10 cellular contexts compared by ENCODE assay signal in the genomic region with DNA sequence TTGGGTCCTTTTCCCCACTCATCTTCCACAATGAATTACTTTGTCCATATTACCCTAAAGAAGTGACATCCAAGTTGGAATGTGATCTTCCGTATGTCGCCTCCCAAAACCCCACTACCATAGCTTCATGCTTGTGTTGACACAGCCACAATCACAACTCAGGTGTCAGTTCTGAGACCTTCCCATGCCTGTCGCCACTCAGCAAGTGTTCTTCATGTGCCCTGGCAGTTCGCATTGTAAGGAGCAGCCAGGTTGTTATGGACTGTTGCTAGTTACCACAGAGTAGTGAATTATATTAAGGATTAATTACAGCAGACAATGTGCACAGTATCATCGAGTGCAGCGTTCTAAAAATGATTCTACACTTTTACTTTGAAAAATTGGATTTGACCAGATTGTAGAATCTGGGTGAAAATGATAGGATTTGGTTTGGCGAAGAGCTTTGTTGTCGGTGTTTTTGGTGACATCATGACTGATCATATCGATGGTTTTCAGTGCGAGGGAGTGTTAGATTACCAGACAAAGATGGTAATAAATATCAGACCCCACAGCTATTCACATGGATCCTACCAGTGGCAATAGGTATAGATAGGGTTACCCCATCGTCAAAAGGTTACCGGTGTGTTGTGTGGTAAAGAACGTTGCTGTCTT. TPM values are rescaled to one million over a fixed set of nuclear protein-coding genes. Genes with fewer than 3 reads are reported as not detected.
DNase-seq lines count a peak whose midpoint lies in the region; ATAC-seq and TF ChIP-seq lines count a peak whose summit lies in the region.
"Had no signal": no experiment of that assay in that cellular context is flagged by ENCODE, and none has a peak within 500 bp of the region (broad histone marks: within the 10 kb centered on the region; RNA-seq: fewer than 3 reads in every experiment).

No MANE protein-coding gene starts in this region.

- H3K9me3 ChIP-seq in right cardiac atrium (ENCODE audit: control insufficient read depth, low read length) (no peaks in the 10 kb centered on the region), spleen (no peaks in the 10 kb centered on the region)

- H3K27ac ChIP-seq in right cardiac atrium (ENCODE audit: low read length), result peak overlapping the region; percentile 42
- no peak overlapping the region for H3K27ac ChIP-seq in spleen

- TF ChIP-seq POLR2A in spleen (IDR thresholded peaks at IDR 0.05), result no peak

- peak overlapping the region; percentile 92 for H3K27ac Mint-ChIP-seq in activated CD4-positive, alpha-beta T cell treated with anti-CD3 and anti-CD28 coated beads for 36 hours
- H3K27ac Mint-ChIP-seq in activated T-helper 1 cell treated with anti-CD3 and anti-CD28 coated beads, Interleukin-12 subunit alpha, Interleukin-12 subunit beta, Interleukin-2, Interleukin-4 antibody, amounts not matched to agents 30 ng/mL and 10 ng/mL and 1 ng/mL, durations not matched to agents 14 hours and 24 hours and 36 hours, result peak overlapping the region; percentile 34

- H3K27me3 ChIP-seq in right cardiac atrium (ENCODE audit: control insufficient read depth, insufficient read depth), result no peaks in the 10 kb centered on the region
- H3K27me3 ChIP-seq in spleen (replicated peaks in 1 of 7), result peaks cover 0 to 5% (median 0%) of the 10 kb centered on the region in 7 donors

- H3K4me3 Mint-ChIP-seq in activated CD4-positive, alpha-beta T cell treated with anti-CD3 and anti-CD28 coated beads for 36 hours, result peak overlapping the region; percentile 85
- peak overlapping the region; percentile 98 for H3K4me3 Mint-ChIP-seq in activated T-helper 1 cell treated with anti-CD3 and anti-CD28 coated beads, Interleukin-12 subunit alpha, Interleukin-12 subunit beta, Interleukin-2, Interleukin-4 antibody, amounts not matched to agents 30 ng/mL and 10 ng/mL and 1 ng/mL, durations not matched to agents 14 hours and 24 hours and 36 hours

- peaks cover 3% of the 10 kb centered on the region for H3K27me3 Mint-ChIP-seq in activated CD4-positive, alpha-beta T cell treated with anti-CD3 and anti-CD28 coated beads for 36 hours
- peaks cover 4% of the 10 kb centered on the region for H3K27me3 Mint-ChIP-seq in activated T-helper 1 cell treated with anti-CD3 and anti-CD28 coated beads, Interleukin-12 subunit alpha, Interleukin-12 subunit beta, Interleukin-2, Interleukin-4 antibody, amounts not matched to agents 30 ng/mL and 10 ng/mL and 1 ng/mL, durations not matched to agents 14 hours and 24 hours and 36 hours (ENCODE audit: insufficient read depth)

- TF ChIP-seq CTCF in spleen (IDR thresholded peaks at IDR 0.05 in 8 of 11, conservative IDR thresholded peaks at IDR 0.05 in 3 of 11), result no peak

- ATAC-seq in activated CD4-positive, alpha-beta T cell treated with anti-CD3 and anti-CD28 coated beads for 36 hours, result no peak
- ATAC-seq in right cardiac atrium, result peak; percentile 8 to 17
- ATAC-seq in HG03520 (IDR thresholded peaks at IDR 0.05; ENCODE audit: unreplicated experiment), result no peak

- H3K4me3 ChIP-seq in right cardiac atrium (ENCODE audit: low read length), result peak overlapping the region; percentile 82
- H3K4me3 ChIP-seq in spleen, result peak overlapping the region in 3 of 8 donors; percentile 76 to 84 (median 81)

- DNase-seq in activated CD4-positive, alpha-beta T cell treated with anti-CD3 and anti-CD28 coated beads for 36 hours, result no peak
- no peak for DNase-seq in activated CD4-positive, alpha-beta T cell treated with anti-CD3 and anti-CD28 coated beads, Interleukin-2, amount 50 U/mL, for 4 hours
- no peak for DNase-seq in activated T-helper 1 cell treated with anti-CD3 and anti-CD28 coated beads, Interleukin-12 subunit alpha, Interleukin-12 subunit beta, Interleukin-2, Interleukin-4 antibody, amounts not matched to agents 30 ng/mL and 10 ng/mL and 1 ng/mL, durations not matched to agents 14 hours and 24 hours and 36 hours (ENCODE audit: low spot score)
- DNase-seq in right cardiac atrium, result no peak
- peak; percentile 47 for DNase-seq in spleen
- DNase-seq in NCI-H128 (lab: John Stamatoyannopoulos, UW; ENCODE audit: unreplicated experiment), result no peak
- DNase-seq in GM03348 (ENCODE audit: low spot score), result no peak
- DNase-seq: NCI-H510A, substantia nigra had no signal

- intact Hi-C loops in activated CD4-positive, alpha-beta T cell treated with anti-CD3 and anti-CD28 coated beads for 36 hours (cut with DNase I, micrococcal nuclease), result loop anchor here in 1 of 2 experiments (5.0 kb wide), 3 partner anchors 155 to 275 kb away; partner anchors contain the start of genes LKAAEAR1, OPRL1 and PRPF6
- intact Hi-C loops in activated T-helper 1 cell treated with anti-CD3 and anti-CD28 coated beads, Interleukin-12 subunit alpha, Interleukin-12 subunit beta, Interleukin-2, Interleukin-4 antibody, amounts not matched to agents 30 ng/mL and 10 ng/mL and 1 ng/mL, durations not matched to agents 14 hours and 24 hours and 36 hours (cut with micrococcal nuclease), result loop anchor here (5.0 kb wide), 1 partner anchor 985 kb away; the partner anchor contains the start of gene ARFGAP1
- intact Hi-C loops in right cardiac atrium (cut with DNase I) (no loop called here), spleen (cut with DNase I; ENCODE audit: low total_unique reads) (no loop called here)

- WGBS in right cardiac atrium, result 73% methylated on average over 13 of the region's 13 CpGs
- 90 to 94% (median 93%) methylated on average over 13 of the region's 13 CpGs for WGBS in spleen, 5 donors

- peaks cover 61% of the 10 kb centered on the region for H3K4me1 Mint-ChIP-seq in activated CD4-positive, alpha-beta T cell treated with anti-CD3 and anti-CD28 coated beads for 36 hours
- peaks cover 57% of the 10 kb centered on the region for H3K4me1 Mint-ChIP-seq in activated T-helper 1 cell treated with anti-CD3 and anti-CD28 coated beads, Interleukin-12 subunit alpha, Interleukin-12 subunit beta, Interleukin-2, Interleukin-4 antibody, amounts not matched to agents 30 ng/mL and 10 ng/mL and 1 ng/mL, durations not matched to agents 14 hours and 24 hours and 36 hours (ENCODE audit: low read depth)

- H3K36me3 Mint-ChIP-seq in activated CD4-positive, alpha-beta T cell treated with anti-CD3 and anti-CD28 coated beads for 36 hours (ENCODE audit: low read depth), result peaks cover 2% of the 10 kb centered on the region
- no peaks in the 10 kb centered on the region for H3K36me3 Mint-ChIP-seq in activated T-helper 1 cell treated with anti-CD3 and anti-CD28 coated beads, Interleukin-12 subunit alpha, Interleukin-12 subunit beta, Interleukin-2, Interleukin-4 antibody, amounts not matched to agents 30 ng/mL and 10 ng/mL and 1 ng/mL, durations not matched to agents 14 hours and 24 hours and 36 hours (ENCODE audit: low read depth)

- H3K4me1 ChIP-seq in right cardiac atrium (ENCODE audit: control insufficient read depth, insufficient read depth, low read length), result peaks cover 10% of the 10 kb centered on the region
- peaks cover 20 to 75% (median 55%) of the 10 kb centered on the region in 6 donors for H3K4me1 ChIP-seq in spleen

- POLR2A ChIA-PET in activated CD4-positive, alpha-beta T cell treated with anti-CD3 and anti-CD28 coated beads for 36 hours (lab: Charles Lee), result no interaction called here

- no peaks in the 10 kb centered on the region for H3K9me3 Mint-ChIP-seq in activated CD4-positive, alpha-beta T cell treated with anti-CD3 and anti-CD28 coated beads for 36 hours (ENCODE audit: low read depth)
- H3K9me3 Mint-ChIP-seq in activated T-helper 1 cell treated with anti-CD3 and anti-CD28 coated beads, Interleukin-12 subunit alpha, Interleukin-12 subunit beta, Interleukin-2, Interleukin-4 antibody, amounts not matched to agents 30 ng/mL and 10 ng/mL and 1 ng/mL, durations not matched to agents 14 hours and 24 hours and 36 hours, result no peaks in the 10 kb centered on the region

- H3K36me3 ChIP-seq in spleen, result peaks cover 0 to 13% (median 1%) of the 10 kb centered on the region in 6 donors

- CTCF ChIA-PET in activated CD4-positive, alpha-beta T cell treated with anti-CD3 and anti-CD28 coated beads for 36 hours (lab: Charles Lee), result interaction anchor here (1.5 to 3.8 kb wide), 5 partner anchors 8 to 28 kb away, joined by 5 to 24 read pairs (median 10); no protein-coding TSS in a partner anchor

RNA-seq across cellular contexts. Expression of gene PCMTD2, which starts 1.7 kb away (rescaled TPM):
- 10 to 100 TPM; 32.7 to 37.8 TPM for total RNA-seq in activated CD4-positive, alpha-beta T cell treated with anti-CD3 and anti-CD28 coated beads for 36 hours
- 32.2 and 39.5 TPM in 2 replicates for total RNA-seq in activated T-helper 1 cell treated with anti-CD3 and anti-CD28 coated beads, Interleukin-12 subunit alpha, Interleukin-12 subunit beta, Interleukin-2, Interleukin-4 antibody, amounts not matched to agents 30 ng/mL and 10 ng/mL and 1 ng/mL, durations not matched to agents 14 hours and 24 hours and 36 hours
- total RNA-seq in right cardiac atrium (100 to 1,000 TPM in 1 of 4 donors, 10 to 100 TPM in 3; 62.2 to 101 (median 85.7) TPM), spleen (100 to 1,000 TPM in 1 of 7 donors, 10 to 100 TPM in 6; 55.4 to 104 (median 78.1) TPM)
- polyA plus RNA-seq in right cardiac atrium (44.1 TPM), spleen (10 to 100 TPM; 36.0 to 38.5 (median 37.3) TPM)

Comparison
In these comparisons a context has a peak if more than half of its experiments do, and no peak if none do; other contexts are left out.
1. ATAC-seq: peak in right cardiac atrium (2 of 2); none in activated CD4-positive, alpha-beta T cell treated with anti-CD3 and anti-CD28 coated beads for 36 hours (single experiment) and HG03520 (single experiment).